8 cellular contexts compared by ENCODE assay signal in genomic region chr11:73528420-73528819, GRCh38.
A peak's percentile ranks its signal among the peaks of the same experiment; 100 is the strongest.
DNase-seq lines count a peak whose midpoint lies in the region; ATAC-seq, FAIRE-seq and TF ChIP-seq lines count a peak whose summit lies in the region.

No MANE protein-coding gene starts in this region.

- TF ChIP-seq CTCF in chondrocyte (IDR thresholded peaks at IDR 0.05) (no peak), left lung (IDR thresholded peaks at IDR 0.05) (no peak)

- no peaks in the 10 kb centered on the region for H3K9me3 ChIP-seq in left lung

- no peaks in the 10 kb centered on the region for H3K9me3 Mint-ChIP-seq in IgD-negative memory B cell
- H3K9me3 Mint-ChIP-seq in chondrocyte (ENCODE audit: low read depth), result no peaks in the 10 kb centered on the region
- no peaks in the 10 kb centered on the region for H3K9me3 Mint-ChIP-seq in stimulated activated memory B cell treated with anti-CD40 and anti-IgM and Interleukin-4, amounts not matched to agents 10 μg/mL and 1 μg/mL and 100 μg/mL, for 72 hours

- H3K36me3 Mint-ChIP-seq in IgD-negative memory B cell (peaks cover 2% of the 10 kb centered on the region), chondrocyte (ENCODE audit: low read depth) (no peaks in the 10 kb centered on the region)
- H3K36me3 Mint-ChIP-seq in stimulated activated memory B cell treated with anti-CD40 and anti-IgM and Interleukin-4, amounts not matched to agents 10 μg/mL and 1 μg/mL and 100 μg/mL, for 72 hours, result peaks cover 7% of the 10 kb centered on the region

- intact Hi-C loops in left lung (cut with DNase I), result no loop called here

- H3K27me3 Mint-ChIP-seq in IgD-negative memory B cell (no peaks in the 10 kb centered on the region), chondrocyte (ENCODE audit: low read depth) (no peaks in the 10 kb centered on the region)
- H3K27me3 Mint-ChIP-seq in stimulated activated memory B cell treated with anti-CD40 and anti-IgM and Interleukin-4, amounts not matched to agents 10 μg/mL and 1 μg/mL and 100 μg/mL, for 72 hours, result no peaks in the 10 kb centered on the region

- peaks cover 15 to 36% of the 10 kb centered on the region in 2 donors for H3K4me1 ChIP-seq in left lung

- no peak overlapping the region for H3K27ac Mint-ChIP-seq in IgD-negative memory B cell
- peak overlapping the region; percentile 79 for H3K27ac Mint-ChIP-seq in chondrocyte (ENCODE audit: unreplicated experiment)
- peak overlapping the region; percentile 49 for H3K27ac Mint-ChIP-seq in stimulated activated memory B cell treated with anti-CD40 and anti-IgM and Interleukin-4, amounts not matched to agents 10 μg/mL and 1 μg/mL and 100 μg/mL, for 72 hours

- ATAC-seq in left lung, result peak; percentile 67
- no peak for ATAC-seq in stimulated activated memory B cell treated with anti-CD40 and anti-IgM and Interleukin-4, amounts not matched to agents 10 μg/mL and 1 μg/mL and 100 μg/mL, for 72 hours

- peak overlapping the region in 1 of 2 donors; percentile 16 for H3K4me3 ChIP-seq in left lung

- peak overlapping the region in 1 of 2 donors; percentile 68 for H3K27ac ChIP-seq in left lung

- H3K27me3 ChIP-seq in left lung, result no peaks in the 10 kb centered on the region

- H3K4me3 Mint-ChIP-seq in IgD-negative memory B cell (peak overlapping the region in 3 of 4 donors; percentile 18 to 58 (median 52)), chondrocyte (ENCODE audit: unreplicated experiment) (peak overlapping the region; percentile 18)
- peak overlapping the region; percentile 55 for H3K4me3 Mint-ChIP-seq in stimulated activated memory B cell treated with anti-CD40 and anti-IgM and Interleukin-4, amounts not matched to agents 10 μg/mL and 1 μg/mL and 100 μg/mL, for 72 hours

- FAIRE-seq in frontal cortex (lab: Jason Lieb, UNC), result no peak

- DNase-seq in chondrocyte (ENCODE audit: low spot score) (no peak), left lung (no peak), SW 1271 (lab: John Stamatoyannopoulos, UW) (no peak), iPS-NIHi11 (ENCODE audit: low spot score) (no peak), frontal cortex (ENCODE audit: low spot score in 2 of 2) (no peak)
- no peak for DNase-seq in effector CD8-positive, alpha-beta T cell (lab: John Stamatoyannopoulos, UW)

- H3K4me1 Mint-ChIP-seq in IgD-negative memory B cell, result peaks cover 10 to 23% (median 22%) of the 10 kb centered on the region in 3 donors
- peaks cover 24% of the 10 kb centered on the region for H3K4me1 Mint-ChIP-seq in chondrocyte (ENCODE audit: low read depth)
- peaks cover 25% of the 10 kb centered on the region for H3K4me1 Mint-ChIP-seq in stimulated activated memory B cell treated with anti-CD40 and anti-IgM and Interleukin-4, amounts not matched to agents 10 μg/mL and 1 μg/mL and 100 μg/mL, for 72 hours

- H3K36me3 ChIP-seq in left lung, result no peaks in the 10 kb centered on the region

Comparison
In these comparisons a context has a peak if more than half of its experiments do, and no peak if none do; other contexts are left out.
1. H3K27ac Mint-ChIP-seq: peak in chondrocyte (single experiment) and stimulated activated memory B cell treated with anti-CD40 and anti-IgM and Interleukin-4, amounts not matched to agents 10 μg/mL and 1 μg/mL and 100 μg/mL, for 72 hours (single experiment); none in IgD-negative memory B cell (0 of 3).
2. Peak in every context shown above with its lines, with median percentiles within 50 percentile points of each other: H3K4me3 Mint-ChIP-seq.